ENCODE assay signal across 8 cellular contexts in genomic region chr1:42035205-42035829, GRCh38.
DNase-seq lines count a peak whose midpoint lies in the region; ATAC-seq, FAIRE-seq and TF ChIP-seq lines count a peak whose summit lies in the region.

No MANE protein-coding gene starts in this region.

- ATAC-seq in A549 (peak; percentile 81 to 88), T-helper 17 cell (peak; percentile 75)

- H3K27me3 Mint-ChIP-seq in T-helper 17 cell: no peaks in the 10 kb centered on the region

- H3K4me1 ChIP-seq in A549 (peaks cover 7% of the 10 kb centered on the region), Loucy (ENCODE audit: insufficient read depth, low read length, poor library complexity, severe bottlenecking) (peaks cover 18% of the 10 kb centered on the region)

- H3K79me2 ChIP-seq in Loucy (ENCODE audit: insufficient read depth, low read length): no peaks in the 10 kb centered on the region

- peak overlapping the region; percentile 30 for H3K9ac ChIP-seq in Loucy (ENCODE audit: low read depth, low read length, poor library complexity, severe bottlenecking)

- H3K9me2 ChIP-seq in Loucy (replicated peaks; ENCODE audit: low read depth, low read length): no peaks in the 10 kb centered on the region

- H3K4me3 Mint-ChIP-seq in T-helper 17 cell: peak overlapping the region; percentile 92

- TF ChIP-seq CTCF in A549 (IDR thresholded peaks at IDR 0.05) (peak; percentile 60), GM10266 (IDR thresholded peaks at IDR 0.05; ENCODE audit: control insufficient read depth, insufficient read depth, low read depth, missing control alignments) (peak; percentile 75), Loucy (conservative IDR thresholded peaks at IDR 0.05; ENCODE audit: low read length) (peak; percentile 32)

- H3K9me3 ChIP-seq in A549 (no peaks in the 10 kb centered on the region), Loucy (ENCODE audit: insufficient read depth, low read depth, low read length) (no peaks in the 10 kb centered on the region), T-helper 17 cell (ENCODE audit: control insufficient read depth, low read length, poor library complexity, severe bottlenecking) (no peaks in the 10 kb centered on the region)

- DNase-seq in A549 (ENCODE audit: low read depth in 1 of 2, low spot score in 1 of 2) (peak; percentile 16 to 18), GM10266 (ENCODE audit: extremely low spot score) (peak; percentile 90), HEK293T (ENCODE audit: extremely low spot score) (peak; percentile 78), T-helper 17 cell (no peak), ecto neural progenitor cell (ENCODE audit: low spot score) (peak; percentile 78), lung microvascular endothelial cell (ENCODE audit: low read depth in 2 of 2) (peak; percentile 67 to 76)
- DNase-seq in stimulated activated CD8-positive, alpha-beta memory T cell treated with anti-CD3 and anti-CD28 coated beads, Interleukin-7, amount 100 ng/mL, for 24 hours (ENCODE audit: low read depth): peak; percentile 23

- 0% methylated on average over 9 of the region's 66 CpGs for WGBS in A549 (ENCODE audit: missing lambda C conversion rate)

- no peak for FAIRE-seq in A549 (lab: Jason Lieb, UNC)

- peaks cover 33% of the 10 kb centered on the region for H3K4me1 Mint-ChIP-seq in T-helper 17 cell

- TF ChIP-seq RAD21 in A549 (conservative IDR thresholded peaks at IDR 0.05 in 1 of 2, IDR thresholded peaks at IDR 0.05 in 1 of 2): no peak; a peak in 1 of 5 replicates

- no peak for TF ChIP-seq EP300 in A549 (IDR thresholded peaks at IDR 0.05)

- no peak for TF ChIP-seq POLR2A in A549 (IDR thresholded peaks at IDR 0.05; ENCODE audit: low read length)

- peak overlapping the region; percentile 91 for H3K4me3 ChIP-seq in A549
- peak overlapping the region; percentile 80 for H3K4me3 ChIP-seq in Loucy (ENCODE audit: low read length, poor library complexity, severe bottlenecking)

- no peaks in the 10 kb centered on the region for H4K20me1 ChIP-seq in Loucy (ENCODE audit: insufficient read depth, low read length, poor library complexity, severe bottlenecking)

- POLR2A ChIA-PET in A549 (lab: Yijun Ruan, JAX): interaction anchor here (1.4 to 1.9 kb wide), 2 partner anchors 16 to 116 kb away, joined by 3 to 9 read pairs; partner anchors contain the start of gene HIVEP3
- POLR2A ChIA-PET in HEK293T (lab: Yijun Ruan, JAX): interaction anchor here (1.0 to 1.3 kb wide), 3 partner anchors 115 to 223 kb away, joined by 3 read pairs; no protein-coding TSS in a partner anchor

- no peaks in the 10 kb centered on the region for H3K36me3 ChIP-seq in Loucy (ENCODE audit: insufficient read depth, low read length)

- H2AFZ ChIP-seq in Loucy (ENCODE audit: low read length): peak overlapping the region; percentile 86

- CTCF ChIA-PET in A549 (lab: Yijun Ruan, JAX): interaction anchor here (0.9 to 1.1 kb wide), 4 partner anchors 16 to 375 kb away, joined by 3 to 4 read pairs (median 4); no protein-coding TSS in a partner anchor
- CTCF ChIA-PET in HEK293T (lab: Yijun Ruan, JAX): interaction anchor here (1.1 kb wide), 1 partner anchor 143 kb away, joined by 5 read pairs; no protein-coding TSS in a partner anchor

- H3K4me2 ChIP-seq in A549 (peak overlapping the region; percentile 68), Loucy (ENCODE audit: low read depth, low read length, poor library complexity, severe bottlenecking) (peak overlapping the region; percentile 74)

- H3K27ac Mint-ChIP-seq in T-helper 17 cell: peak overlapping the region; percentile 49

- H3K36me3 Mint-ChIP-seq in T-helper 17 cell (ENCODE audit: low read depth): peaks cover 2% of the 10 kb centered on the region

- no peaks in the 10 kb centered on the region for H3K27me3 ChIP-seq in Loucy (ENCODE audit: insufficient read depth, low read length, poor library complexity, severe bottlenecking)

- no peaks in the 10 kb centered on the region for H3F3A ChIP-seq in Loucy (ENCODE audit: low read depth)

- peak overlapping the region; percentile 86 to 92 for H3K27ac ChIP-seq in A549

TF ChIP-seq in A549, 52 proteins besides CTCF, POLR2A, EP300 and RAD21:
- TF ChIP-seq REST (IDR thresholded peaks at IDR 0.05): no peak
- TF ChIP-seq SMC3 (IDR thresholded peaks at IDR 0.05): peak; percentile 60
- no peak for TF ChIP-seq RNF2 (IDR thresholded peaks at IDR 0.05; ENCODE audit: borderline replicate concordance, low read depth)
- TF ChIP-seq PHF8 (IDR thresholded peaks at IDR 0.05; ENCODE audit: borderline replicate concordance, low read depth): peak; percentile 55
- TF ChIP-seq CEBPB (IDR thresholded peaks at IDR 0.05): peak; percentile 4 to 10; a peak in 1 of 4 replicates
- 0 out of 2 replicates have a peak, but pooled peaks have one; percentile 27 for TF ChIP-seq KDM1A (IDR thresholded peaks at IDR 0.05; ENCODE audit: low read depth)

TF ChIP-seq in HEK293T, 16 proteins besides CTCF, POLR2A, EP300 and RAD21:
- TF ChIP-seq ZNF384 (IDR thresholded peaks at IDR 0.05) (no peak), LEF1 (IDR thresholded peaks at IDR 0.05; ENCODE audit: borderline replicate concordance) (no peak), BHLHE40 (IDR thresholded peaks at IDR 0.05; ENCODE audit: borderline replicate concordance) (no peak), ARNT (IDR thresholded peaks at IDR 0.05) (no peak), SUZ12 (IDR thresholded peaks at IDR 0.05) (no peak), SP1 (IDR thresholded peaks at IDR 0.05) (no peak), HDGF (IDR thresholded peaks at IDR 0.05; ENCODE audit: borderline replicate concordance) (no peak), CTBP1 (IDR thresholded peaks at IDR 0.05; ENCODE audit: borderline replicate concordance) (no peak), FOXA1 (IDR thresholded peaks at IDR 0.05) (no peak), ELF4 (IDR thresholded peaks at IDR 0.05) (no peak), L3MBTL2 (conservative IDR thresholded peaks at IDR 0.05) (no peak)

Comparison
In these comparisons a context has a peak if more than half of its experiments do, and no peak if none do; other contexts are left out.
1. DNase-seq: peak in A549 (2 of 2), GM10266 (single experiment), HEK293T (single experiment), ecto neural progenitor cell (single experiment), lung microvascular endothelial cell (2 of 2) and stimulated activated CD8-positive, alpha-beta memory T cell treated with anti-CD3 and anti-CD28 coated beads, Interleukin-7, amount 100 ng/mL, for 24 hours (single experiment); none in T-helper 17 cell (0 of 3).
2. Peak in every context shown above with its lines, with median percentiles within 50 percentile points of each other: CTCF ChIP-seq.